ENCODE assay signal across 7 cellular contexts in the genomic region with DNA sequence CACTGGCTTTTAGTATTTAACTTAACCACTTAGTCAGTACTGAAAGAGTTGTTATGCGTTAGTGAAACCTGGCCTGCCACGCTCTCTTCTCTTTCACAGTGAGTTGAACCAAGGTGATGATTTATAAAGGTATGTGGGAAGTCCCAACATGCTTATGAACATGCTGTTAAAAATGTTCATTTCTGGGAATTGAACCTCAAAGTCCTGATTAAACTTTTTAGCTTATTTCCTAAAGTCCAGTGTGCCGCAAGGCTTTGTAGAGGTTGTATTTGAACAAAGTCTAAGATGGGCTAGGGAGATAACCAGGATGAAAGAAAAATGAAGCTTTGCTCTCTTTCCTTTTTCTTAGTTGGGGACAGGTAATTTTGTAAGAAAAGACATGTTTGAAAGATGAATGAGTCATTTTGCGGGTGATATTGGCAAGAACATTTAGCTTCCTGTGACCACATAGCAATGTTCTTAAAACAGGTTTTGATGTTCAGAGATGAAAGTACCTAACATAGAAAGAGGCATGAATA.
A peak's percentile ranks its signal among the peaks of the same experiment; 100 is the strongest.
DNase-seq lines count a peak whose midpoint lies in the region; ATAC-seq and TF ChIP-seq lines count a peak whose summit lies in the region.

No MANE protein-coding gene starts in this region.

- no peak overlapping the region for H3K4me2 ChIP-seq in smooth muscle cell

- H3K4me1 ChIP-seq in smooth muscle cell (ENCODE audit: low read depth) = peaks cover 11% of the 10 kb centered on the region
- H3K4me1 ChIP-seq in prostate gland (replicated peaks) = no peaks in the 10 kb centered on the region

- H3K4me3 ChIP-seq in smooth muscle cell = no peak overlapping the region
- H3K4me3 ChIP-seq in prostate gland = no peak overlapping the region

- no peaks in the 10 kb centered on the region for H3K27me3 ChIP-seq in smooth muscle cell (ENCODE audit: low read depth)
- H3K27me3 ChIP-seq in prostate gland (replicated peaks; ENCODE audit: insufficient read depth) = no peaks in the 10 kb centered on the region

- no peaks in the 10 kb centered on the region for H3K36me3 ChIP-seq in smooth muscle cell (ENCODE audit: low read depth)
- no peaks in the 10 kb centered on the region for H3K36me3 ChIP-seq in prostate gland

- H3K27ac ChIP-seq in smooth muscle cell (ENCODE audit: low read depth) (peak overlapping the region; percentile 53), prostate gland (no peak overlapping the region)

- H3K79me2 ChIP-seq in smooth muscle cell (ENCODE audit: low read depth) = no peaks in the 10 kb centered on the region

- H3K9me3 ChIP-seq in smooth muscle cell (replicated peaks; ENCODE audit: low read depth) (no peaks in the 10 kb centered on the region), prostate gland (no peaks in the 10 kb centered on the region)

- TF ChIP-seq POLR2A in prostate gland (IDR thresholded peaks at IDR 0.05) = no peak

- TF ChIP-seq CTCF in smooth muscle cell (IDR thresholded peaks at IDR 0.05; ENCODE audit: borderline replicate concordance, insufficient read depth, poor library complexity, severe bottlenecking) = no peak
- no peak for TF ChIP-seq CTCF in prostate gland (IDR thresholded peaks at IDR 0.05)

- H4K20me1 ChIP-seq in smooth muscle cell (ENCODE audit: low read depth) = no peaks in the 10 kb centered on the region

- ATAC-seq in GM19043 (IDR thresholded peaks at IDR 0.05; ENCODE audit: low read depth, unreplicated experiment) (peak; percentile 79), HG02571 (IDR thresholded peaks at IDR 0.05; ENCODE audit: unreplicated experiment) (peak; percentile 79), HG03571 (IDR thresholded peaks at IDR 0.05; ENCODE audit: unreplicated experiment) (peak; percentile 94), left ventricle myocardium superior (no peak)

- no peak overlapping the region for H3K9ac ChIP-seq in smooth muscle cell (ENCODE audit: low read depth)

- no peaks in the 10 kb centered on the region for H3F3A ChIP-seq in smooth muscle cell (ENCODE audit: low read depth)

- intact Hi-C loops in prostate gland (cut with DNase I) = no loop called here
- intact Hi-C loops in left ventricle myocardium superior (cut with micrococcal nuclease) = no loop called here

- WGBS in smooth muscle cell (ENCODE audit: low lambda C conversion rate) = 80% methylated on average over 4 of the region's 4 CpGs
- 38% methylated on average over 4 of the region's 4 CpGs for WGBS in prostate gland

- no peak overlapping the region for H2AFZ ChIP-seq in smooth muscle cell (ENCODE audit: low read depth)

- no peak for DNase-seq in smooth muscle cell (lab: John Stamatoyannopoulos, UW; ENCODE audit: unreplicated experiment)
- DNase-seq in NCI-H187 treated with DMSO at 0.1 percent for 48 hours (lab: John Stamatoyannopoulos, UW) = no peak
- DNase-seq in prostate gland (ENCODE audit: low spot score) = no peak
- DNase-seq in left ventricle myocardium superior = no peak
